ENCODE assay signal across 8 cellular contexts in the genomic region with DNA sequence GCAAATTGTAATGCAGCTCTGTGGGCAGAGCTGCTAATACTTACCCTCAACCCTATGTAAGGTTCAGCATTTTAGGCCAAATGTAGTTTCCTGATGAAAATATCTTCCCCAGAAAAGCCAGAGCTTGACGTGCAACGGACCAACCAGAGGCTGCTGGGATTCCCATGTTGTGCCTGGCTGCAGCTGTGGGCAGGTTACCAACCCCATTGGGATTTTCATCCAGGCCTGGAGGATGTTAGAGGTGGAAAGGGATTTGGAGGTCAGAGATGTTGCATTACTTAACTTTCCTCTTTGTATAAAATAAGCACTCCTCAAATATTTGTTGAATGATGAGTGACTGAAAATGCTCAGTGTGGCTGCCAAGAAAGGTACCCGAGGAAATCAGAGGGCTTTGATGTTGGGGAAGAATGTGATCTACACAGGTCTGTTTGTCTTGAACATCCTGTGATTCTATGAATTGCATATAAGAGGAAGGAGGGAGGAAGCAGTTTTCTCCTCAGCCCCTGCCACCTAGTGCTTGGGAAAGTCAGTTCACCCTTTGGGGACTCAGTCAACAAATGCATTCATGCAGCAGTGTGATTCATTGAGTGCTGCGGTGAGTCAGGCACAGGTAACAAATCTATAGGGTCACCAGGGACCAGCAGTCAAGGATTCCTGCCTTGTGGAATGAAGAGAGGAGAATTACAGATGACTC.
DNase-seq lines count a peak whose midpoint lies in the region; ATAC-seq and TF ChIP-seq lines count a peak whose summit lies in the region.
"Had no signal": no experiment of that assay in that cellular context is flagged by ENCODE, and none has a peak within 500 bp of the region (broad histone marks: within the 10 kb centered on the region; RNA-seq: fewer than 3 reads in every experiment).

No MANE protein-coding gene starts in this region.

- 68 to 78% methylated on average over 3 to 4 of the region's 4 CpGs for WGBS in transverse colon (ENCODE audit: low coverage in 1 of 2), 2 donors

- TF ChIP-seq EP300 in transverse colon (IDR thresholded peaks at IDR 0.05; ENCODE audit: low read depth): no peak

- DNase-seq in DMS53 treated with DMSO at 0.1 percent for 48 hours (lab: John Stamatoyannopoulos, UW; ENCODE audit: unreplicated experiment): peak; percentile 84
- peak; percentile 35 for DNase-seq in HuH-7 (ENCODE audit: low spot score)
- peak; percentile 44 for DNase-seq in activated CD8-positive, alpha-beta memory T cell treated with anti-CD3 and anti-CD28 coated beads, Interleukin-2, amount 50 U/mL, for 48 hours
- DNase-seq in left lobe of liver (ENCODE audit: low spot score): peak; percentile 12
- DNase-seq in G401 (ENCODE audit: low spot score): no peak
- DNase-seq in transverse colon: no peak

- no peak overlapping the region for H3K4me3 ChIP-seq in transverse colon

- no peak overlapping the region for H3K27ac ChIP-seq in transverse colon
- H3K27ac ChIP-seq: parathyroid adenoma had no signal

- no peak for TF ChIP-seq POLR2A in transverse colon (IDR thresholded peaks at IDR 0.05)

- no peak for ATAC-seq in left lobe of liver
- ATAC-seq in GM18517 (IDR thresholded peaks at IDR 0.05; ENCODE audit: unreplicated experiment): no peak

- H3K9me3 ChIP-seq in transverse colon: no peaks in the 10 kb centered on the region

- no peaks in the 10 kb centered on the region for H3K36me3 ChIP-seq in transverse colon

- in situ Hi-C loops in G401 (cut with HindIII; ENCODE audit: low sequenced_read_pairs): no loop called here
- in situ Hi-C loops in transverse colon (cut with MboI; ENCODE audit: low pct_ligation_motif_present in 1 of 4, low pct_unique_long_range_greater_than_20kb in 1 of 4, low sequenced_read_pairs in 3 of 4): no loop called here

- TF ChIP-seq CTCF in transverse colon (IDR thresholded peaks at IDR 0.05): peak in 1 of 5 experiments; percentile 11

- no peaks in the 10 kb centered on the region for H3K27me3 ChIP-seq in transverse colon

- intact Hi-C loops in transverse colon (cut with DNase I; ENCODE audit: low total_unique reads): no loop called here

- no peaks in the 10 kb centered on the region for H3K4me1 ChIP-seq in transverse colon

Comparison
In these comparisons a context has a peak if more than half of its experiments do, and no peak if none do; other contexts are left out.
1. DNase-seq: peak in DMS53 treated with DMSO at 0.1 percent for 48 hours (single experiment), HuH-7 (single experiment), activated CD8-positive, alpha-beta memory T cell treated with anti-CD3 and anti-CD28 coated beads, Interleukin-2, amount 50 U/mL, for 48 hours (single experiment) and left lobe of liver (single experiment); none in G401 (single experiment) and transverse colon (single experiment).